2 cellular contexts compared by ENCODE assay signal in the genomic region with DNA sequence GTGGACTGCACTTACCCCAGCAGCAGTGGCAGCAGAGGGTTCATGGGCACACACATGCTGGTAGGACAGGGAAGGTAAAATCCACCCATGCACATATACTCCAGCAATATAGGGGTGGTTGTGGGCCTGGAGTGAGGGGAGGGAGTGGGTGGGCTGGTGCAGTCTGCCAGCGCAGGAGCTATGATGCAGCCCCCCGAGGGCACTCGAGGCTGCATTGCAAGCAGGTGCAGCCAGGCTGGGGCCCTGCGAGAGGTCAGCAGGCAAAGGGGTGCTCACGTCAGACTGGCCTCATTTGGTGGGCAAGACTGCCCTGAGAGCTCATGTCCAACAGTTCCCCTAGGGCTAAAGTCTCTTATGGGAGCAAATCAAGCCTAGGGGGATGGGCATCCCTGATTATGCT.
TF ChIP-seq lines count a peak whose summit lies in the region.

No MANE protein-coding gene starts in this region.

TF ChIP-seq in liver, 16 proteins besides CTCF, POLR2A, EP300 and RAD21:
- TF ChIP-seq ATF3 (IDR thresholded peaks at IDR 0.05) (no peak), EGR1 (IDR thresholded peaks at IDR 0.05; ENCODE audit: low read depth in 2 of 2) (no peak), HNF4G (IDR thresholded peaks at IDR 0.05) (no peak), RXRA (IDR thresholded peaks at IDR 0.05) (no peak), YY1 (IDR thresholded peaks at IDR 0.05) (no peak), NR2F2 (IDR thresholded peaks at IDR 0.05) (no peak), SP1 (IDR thresholded peaks at IDR 0.05) (no peak)
- TF ChIP-seq, protein P1, sequence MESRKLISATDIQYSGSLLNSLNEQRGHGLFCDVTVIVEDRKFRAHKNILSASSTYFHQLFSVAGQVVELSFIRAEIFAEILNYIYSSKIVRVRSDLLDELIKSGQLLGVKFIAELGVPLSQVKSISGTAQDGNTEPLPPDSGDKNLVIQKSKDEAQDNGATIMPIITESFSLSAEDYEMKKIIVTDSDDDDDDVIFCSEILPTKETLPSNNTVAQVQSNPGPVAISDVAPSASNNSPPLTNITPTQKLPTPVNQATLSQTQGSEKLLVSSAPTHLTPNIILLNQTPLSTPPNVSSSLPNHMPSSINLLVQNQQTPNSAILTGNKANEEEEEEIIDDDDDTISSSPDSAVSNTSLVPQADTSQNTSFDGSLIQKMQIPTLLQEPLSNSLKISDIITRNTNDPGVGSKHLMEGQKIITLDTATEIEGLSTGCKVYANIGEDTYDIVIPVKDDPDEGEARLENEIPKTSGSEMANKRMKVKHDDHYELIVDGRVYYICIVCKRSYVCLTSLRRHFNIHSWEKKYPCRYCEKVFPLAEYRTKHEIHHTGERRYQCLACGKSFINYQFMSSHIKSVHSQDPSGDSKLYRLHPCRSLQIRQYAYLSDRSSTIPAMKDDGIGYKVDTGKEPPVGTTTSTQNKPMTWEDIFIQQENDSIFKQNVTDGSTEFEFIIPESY (IDR thresholded peaks at IDR 0.05), result no peak

TF ChIP-seq in HepG2, 621 proteins besides CTCF, POLR2A, EP300 and RAD21:
- no peak for TF ChIP-seq NR2C2 (CRISPR knock-in tag; IDR thresholded peaks at IDR 0.05; ENCODE audit: borderline replicate concordance)
- TF ChIP-seq THAP11 (CRISPR knock-in tag; IDR thresholded peaks at IDR 0.05), result no peak
- TF ChIP-seq, protein P2, sequence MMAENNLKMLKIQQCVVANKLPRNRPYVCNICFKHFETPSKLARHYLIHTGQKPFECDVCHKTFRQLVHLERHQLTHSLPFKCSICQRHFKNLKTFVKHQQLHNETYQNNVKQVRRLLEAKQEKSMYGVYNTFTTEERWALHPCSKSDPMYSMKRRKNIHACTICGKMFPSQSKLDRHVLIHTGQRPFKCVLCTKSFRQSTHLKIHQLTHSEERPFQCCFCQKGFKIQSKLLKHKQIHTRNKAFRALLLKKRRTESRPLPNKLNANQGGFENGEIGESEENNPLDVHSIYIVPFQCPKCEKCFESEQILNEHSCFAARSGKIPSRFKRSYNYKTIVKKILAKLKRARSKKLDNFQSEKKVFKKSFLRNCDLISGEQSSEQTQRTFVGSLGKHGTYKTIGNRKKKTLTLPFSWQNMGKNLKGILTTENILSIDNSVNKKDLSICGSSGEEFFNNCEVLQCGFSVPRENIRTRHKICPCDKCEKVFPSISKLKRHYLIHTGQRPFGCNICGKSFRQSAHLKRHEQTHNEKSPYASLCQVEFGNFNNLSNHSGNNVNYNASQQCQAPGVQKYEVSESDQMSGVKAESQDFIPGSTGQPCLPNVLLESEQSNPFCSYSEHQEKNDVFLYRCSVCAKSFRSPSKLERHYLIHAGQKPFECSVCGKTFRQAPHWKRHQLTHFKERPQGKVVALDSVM (CRISPR knock-in tag; IDR thresholded peaks at IDR 0.05), result no peak
- TF ChIP-seq, protein P3, sequence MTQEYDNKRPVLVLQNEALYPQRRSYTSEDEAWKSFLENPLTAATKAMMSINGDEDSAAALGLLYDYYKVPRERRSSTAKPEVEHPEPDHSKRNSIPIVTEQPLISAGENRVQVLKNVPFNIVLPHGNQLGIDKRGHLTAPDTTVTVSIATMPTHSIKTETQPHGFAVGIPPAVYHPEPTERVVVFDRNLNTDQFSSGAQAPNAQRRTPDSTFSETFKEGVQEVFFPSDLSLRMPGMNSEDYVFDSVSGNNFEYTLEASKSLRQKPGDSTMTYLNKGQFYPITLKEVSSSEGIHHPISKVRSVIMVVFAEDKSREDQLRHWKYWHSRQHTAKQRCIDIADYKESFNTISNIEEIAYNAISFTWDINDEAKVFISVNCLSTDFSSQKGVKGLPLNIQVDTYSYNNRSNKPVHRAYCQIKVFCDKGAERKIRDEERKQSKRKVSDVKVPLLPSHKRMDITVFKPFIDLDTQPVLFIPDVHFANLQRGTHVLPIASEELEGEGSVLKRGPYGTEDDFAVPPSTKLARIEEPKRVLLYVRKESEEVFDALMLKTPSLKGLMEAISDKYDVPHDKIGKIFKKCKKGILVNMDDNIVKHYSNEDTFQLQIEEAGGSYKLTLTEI (CRISPR knock-in tag; conservative IDR thresholded peaks at IDR 0.05), result no peak
- TF ChIP-seq, protein P4, sequence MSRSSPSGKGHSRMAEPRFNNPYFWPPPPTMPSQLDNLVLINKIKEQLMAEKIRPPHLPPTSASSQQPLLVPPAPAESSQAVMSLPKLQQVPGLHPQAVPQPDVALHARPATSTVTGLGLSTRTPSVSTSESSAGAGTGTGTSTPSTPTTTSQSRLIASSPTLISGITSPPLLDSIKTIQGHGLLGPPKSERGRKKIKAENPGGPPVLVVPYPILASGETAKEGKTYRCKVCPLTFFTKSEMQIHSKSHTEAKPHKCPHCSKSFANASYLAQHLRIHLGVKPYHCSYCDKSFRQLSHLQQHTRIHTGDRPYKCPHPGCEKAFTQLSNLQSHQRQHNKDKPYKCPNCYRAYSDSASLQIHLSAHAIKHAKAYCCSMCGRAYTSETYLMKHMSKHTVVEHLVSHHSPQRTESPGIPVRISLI (CRISPR knock-in tag; IDR thresholded peaks at IDR 0.05; ENCODE audit: borderline replicate concordance), result no peak
- no peak for TF ChIP-seq NFATC3 (CRISPR knock-in tag; IDR thresholded peaks at IDR 0.05)
- no peak for TF ChIP-seq ZBTB2 (CRISPR knock-in tag; IDR thresholded peaks at IDR 0.05; ENCODE audit: low read depth)
TF ChIP-seq in HepG2: peak in this region for 0.
